In genomic region chr14:24710403-24711063, GRCh38 we compare ENCODE assay signal across 8 cellular contexts.
DNase-seq lines count a peak whose midpoint lies in the region; ATAC-seq and TF ChIP-seq lines count a peak whose summit lies in the region.

No MANE protein-coding gene starts in this region.

- no peak for DNase-seq in GM06990 (ENCODE audit: extremely low read depth, insufficient read length)
- DNase-seq in Jurkat, Clone E6-1 (ENCODE audit: low read depth, low spot score): peak; percentile 55
- DNase-seq in RWPE1 (ENCODE audit: low spot score): peak; percentile 33
- peak; percentile 89 for DNase-seq in adipocyte (ENCODE audit: low read depth)
- peak; percentile 22 to 61 for DNase-seq in heart right ventricle
- peak; percentile 73 for DNase-seq in retina
- DNase-seq in mesenteric fat pad (ENCODE audit: low spot score): no peak
- no peak for DNase-seq in NCI-H1436 treated with DMSO at 0.1 percent for 48 hours (lab: John Stamatoyannopoulos, UW)

- CTCF ChIA-PET in RWPE1 (lab: Yijun Ruan, JAX): interaction anchor here (0.5 to 1.5 kb wide), 17 partner anchors 9 to 1139 kb away, joined by 3 to 7 read pairs (median 4); no protein-coding TSS in a partner anchor

- POLR2A ChIA-PET in RWPE1 (lab: Yijun Ruan, JAX; ENCODE audit: low non-redundant PET): no interaction called here

- H3K9ac ChIP-seq in adipocyte (ENCODE audit: low read length): peak overlapping the region; percentile 34

- H3K4me1 ChIP-seq in adipocyte (ENCODE audit: control insufficient read depth, insufficient read depth, low read length) (no peaks in the 10 kb centered on the region), heart right ventricle (peaks cover 0 to 5% (median 0%) of the 10 kb centered on the region in 9 donors)

- H3K4me3 ChIP-seq in GM06990 (replicated peaks; ENCODE audit: low read depth, low read length): no peak overlapping the region
- H3K4me3 ChIP-seq in Jurkat, Clone E6-1 (ENCODE audit: low read length): no peak overlapping the region
- H3K4me3 ChIP-seq in adipocyte (ENCODE audit: low read length): peak overlapping the region; percentile 70
- H3K4me3 ChIP-seq in heart right ventricle: peak overlapping the region in 6 of 10 donors; percentile 19 to 48 (median 38)

- H3K9me3 ChIP-seq in adipocyte (ENCODE audit: control insufficient read depth, low read length): no peaks in the 10 kb centered on the region
- H3K9me3 ChIP-seq in heart right ventricle: no peaks in the 10 kb centered on the region

- intact Hi-C loops in heart right ventricle (cut with DNase I): loop anchor here in 7 of 10 donors (1.0 to 10.0 kb wide), 5 partner anchors 423 to 704 kb away; no protein-coding TSS in a partner anchor

- no peaks in the 10 kb centered on the region for H3K27me3 ChIP-seq in GM06990 (replicated peaks; ENCODE audit: control insufficient read depth, insufficient read depth, low read length)
- peaks cover 1% of the 10 kb centered on the region for H3K27me3 ChIP-seq in adipocyte (replicated peaks; ENCODE audit: control insufficient read depth, insufficient read depth, low read length)
- H3K27me3 ChIP-seq in heart right ventricle: peaks cover 0 to under 1% (median 0%) of the 10 kb centered on the region in 7 donors

- no peaks in the 10 kb centered on the region for H3K36me3 ChIP-seq in GM06990 (ENCODE audit: control insufficient read depth, insufficient read depth, low read length)
- no peaks in the 10 kb centered on the region for H3K36me3 ChIP-seq in adipocyte (ENCODE audit: control insufficient read depth, insufficient read depth, low read length, severe bottlenecking)
- H3K36me3 ChIP-seq in heart right ventricle: no peaks in the 10 kb centered on the region

- WGBS in heart right ventricle, 2 donors: 35 to 36% methylated on average over 14 of the region's 14 CpGs

- peak in 7 of 8 donors; percentile 51 to 84 (median 73) for ATAC-seq in heart right ventricle

- TF ChIP-seq CTCF in GM06990 (IDR thresholded peaks at IDR 0.05; ENCODE audit: insufficient read depth, low read length, poor library complexity, severe bottlenecking) (peak; percentile 87), RWPE1 (conservative IDR thresholded peaks at IDR 0.05; ENCODE audit: low read depth) (peak; percentile 88), heart right ventricle (IDR thresholded peaks at IDR 0.05) (peak; percentile 68 to 90 (median 84))

- H3K27ac ChIP-seq in RWPE1 (no peak overlapping the region), heart right ventricle (no peak overlapping the region)

Comparison
In these comparisons a context has a peak if more than half of its experiments do, and no peak if none do; other contexts are left out.
1. DNase-seq: peak in Jurkat, Clone E6-1 (single experiment), RWPE1 (single experiment), adipocyte (single experiment), heart right ventricle (2 of 2) and retina (single experiment); none in GM06990 (single experiment), mesenteric fat pad (single experiment) and NCI-H1436 treated with DMSO at 0.1 percent for 48 hours (single experiment).
2. H3K4me3 ChIP-seq: peak in adipocyte (single experiment) and heart right ventricle (6 of 10); none in GM06990 (single experiment) and Jurkat, Clone E6-1 (single experiment).
3. Peak in every context shown above with its lines, with median percentiles within 50 percentile points of each other: CTCF ChIP-seq.